ENCODE assay signal across 12 cellular contexts in genomic region chr4:153763404-153763803, GRCh38. TPM values are rescaled to one million over a fixed set of nuclear protein-coding genes. Genes with fewer than 3 reads are reported as not detected.
DNase-seq lines count a peak whose midpoint lies in the region; ATAC-seq and TF ChIP-seq lines count a peak whose summit lies in the region.
"Had no signal": no experiment of that assay in that cellular context is flagged by ENCODE, and none has a peak within 500 bp of the region (broad histone marks: within the 10 kb centered on the region; RNA-seq: fewer than 3 reads in every experiment).

No MANE protein-coding gene starts in this region.

- H2AFZ ChIP-seq in PC-9, result no peak overlapping the region

- POLR2A ChIA-PET in PC-9 (lab: Charles Lee; ENCODE audit: unreplicated experiment), result no interaction called here

- H3K4me3 ChIP-seq in PC-9, result no peak overlapping the region
- H3K4me3 ChIP-seq in fibroblast of mammary gland (ENCODE audit: control insufficient read depth, low read depth, low read length), result no peak overlapping the region
- no peak overlapping the region for H3K4me3 ChIP-seq in mucosa of descending colon
- H3K4me3 ChIP-seq: testis had no signal

- no peaks in the 10 kb centered on the region for H3F3A ChIP-seq in PC-9 (ENCODE audit: insufficient read depth, low read depth)

- DNase-seq in AML-193 (lab: John Stamatoyannopoulos, UW) (peak; percentile 30 to 49), PC-9 (no peak), fibroblast of mammary gland (ENCODE audit: low read depth) (no peak), mucosa of descending colon (no peak), NCI-H1694 treated with DMSO at 0.1 percent for 48 hours (lab: John Stamatoyannopoulos, UW) (no peak)
- DNase-seq: activated CD4-positive, alpha-beta T cell treated with anti-CD3 and anti-CD28 coated beads, Interleukin-2, amount 50 U/mL, for 4 hours; NCI-H1436 treated with DMSO at 0.1 percent for 48 hours; stimulated activated CD4-positive, alpha-beta T cell treated with anti-CD3 and anti-CD28 coated beads, Interleukin-4, amount 100 ng/mL, for 4 hours; testis had no signal

- H3K9me2 ChIP-seq in PC-9 (ENCODE audit: insufficient read depth), result no peaks in the 10 kb centered on the region

- CTCF ChIA-PET in PC-9 (lab: Charles Lee), result no interaction called here

- no peak overlapping the region for H3K27ac ChIP-seq in PC-9
- H3K27ac ChIP-seq: testis had no signal

- H3K4me1 ChIP-seq in PC-9 (replicated peaks; ENCODE audit: insufficient read depth) (no peaks in the 10 kb centered on the region), mucosa of descending colon (ENCODE audit: low read depth) (peaks cover 5% of the 10 kb centered on the region)
- H3K4me1 ChIP-seq: testis had no signal

- ATAC-seq in GM18520 (IDR thresholded peaks at IDR 0.05; ENCODE audit: unreplicated experiment), result no peak
- ATAC-seq in HG02981 (IDR thresholded peaks at IDR 0.05; ENCODE audit: unreplicated experiment), result no peak
- no peak for ATAC-seq in mucosa of descending colon

- no peaks in the 10 kb centered on the region for H3K9me3 ChIP-seq in PC-9 (ENCODE audit: insufficient read depth, low read depth)
- no peaks in the 10 kb centered on the region for H3K9me3 ChIP-seq in mucosa of descending colon
- H3K9me3 ChIP-seq: testis had no signal

- BruUV-seq in PC-9 (replicated peaks; lab: Mats Ljungman, UMichigan), result no TSS peak

- TF ChIP-seq CTCF in GM12874 (IDR thresholded peaks at IDR 0.05; ENCODE audit: insufficient read depth, low read depth, low read length), result peak; percentile 18; the same call in 1 of the 2 replicates
- peak; percentile 35; the same call in 1 of the 2 replicates for TF ChIP-seq CTCF in PC-9 (conservative IDR thresholded peaks at IDR 0.05)
- peak; percentile 48 for TF ChIP-seq CTCF in fibroblast of mammary gland (conservative IDR thresholded peaks at IDR 0.05; ENCODE audit: control insufficient read depth, insufficient read depth, low read depth, low read length)
- TF ChIP-seq CTCF in mucosa of descending colon (IDR thresholded peaks at IDR 0.05), result no peak

- no peaks in the 10 kb centered on the region for H4K20me1 ChIP-seq in PC-9 (ENCODE audit: insufficient read depth)

- H3K27me3 ChIP-seq in PC-9 (ENCODE audit: insufficient read depth, low read depth), result no peaks in the 10 kb centered on the region
- H3K27me3 ChIP-seq: testis had no signal

- no peaks in the 10 kb centered on the region for H3K36me3 ChIP-seq in PC-9 (ENCODE audit: low read depth)
- H3K36me3 ChIP-seq in mucosa of descending colon (ENCODE audit: low read depth), result no peaks in the 10 kb centered on the region

- H3K4me2 ChIP-seq in PC-9, result no peak overlapping the region

- H3K79me2 ChIP-seq in PC-9 (ENCODE audit: low read depth), result no peaks in the 10 kb centered on the region

- intact Hi-C loops in PC-9 (cut with micrococcal nuclease; ENCODE audit: unreplicated experiment) (no loop called here), mucosa of descending colon (cut with DNase I, micrococcal nuclease) (no loop called here)

RNA-seq across cellular contexts. Expression of gene RNF175, which starts 3.6 kb away (rescaled TPM):
- total RNA-seq in PC-9 (2021), result not detected in 2 replicates
- total RNA-seq in mucosa of descending colon, result under 1 TPM in 1 of 3 donors, not detected in 2; 0.63 TPM

RNA-seq across cellular contexts. Expression of gene SFRP2, which starts 25.5 kb away (rescaled TPM):
- total RNA-seq in PC-9 (2021) (not detected in 2 replicates), mucosa of descending colon (10 to 100 TPM in 2 of 3 donors, 1 to 10 TPM in 1; 3.9 to 51.9 (median 32.5) TPM)

Comparison
In these comparisons a context has a peak if more than half of its experiments do, and no peak if none do; other contexts are left out.
1. DNase-seq: peak in AML-193 (2 of 2); none in PC-9 (0 of 2), fibroblast of mammary gland (single experiment), mucosa of descending colon (0 of 3) and NCI-H1694 treated with DMSO at 0.1 percent for 48 hours (single experiment).